12 cellular contexts compared by ENCODE assay signal in genomic region chr9:77180056-77180455, GRCh38. TPM values are rescaled to one million over a fixed set of nuclear protein-coding genes. Genes with fewer than 3 reads are reported as not detected.
A peak's percentile ranks its signal among the peaks of the same experiment; 100 is the strongest.
DNase-seq lines count a peak whose midpoint lies in the region; ATAC-seq, FAIRE-seq and TF ChIP-seq lines count a peak whose summit lies in the region.
"Had no signal": no experiment of that assay in that cellular context is flagged by ENCODE, and none has a peak within 500 bp of the region (broad histone marks: within the 10 kb centered on the region; RNA-seq: fewer than 3 reads in every experiment).

No MANE protein-coding gene starts in this region.

- H3K27me3 Mint-ChIP-seq in T-cell (no peaks in the 10 kb centered on the region), glutamatergic neuron (ENCODE audit: unreplicated experiment) (peaks cover 6% of the 10 kb centered on the region)

- TF ChIP-seq EP300 in tibial nerve (IDR thresholded peaks at IDR 0.05): no peak

- H4K20me1 ChIP-seq in BLaER1: peaks cover 48% of the 10 kb centered on the region

- H3K9ac ChIP-seq in BLaER1: no peak overlapping the region

- H3K4me1 Mint-ChIP-seq in T-cell (peaks cover 41 to 43% (median 43%) of the 10 kb centered on the region in 3 donors), glutamatergic neuron (ENCODE audit: low read depth, unreplicated experiment) (peaks cover 11% of the 10 kb centered on the region)

- H3K36me3 Mint-ChIP-seq in T-cell (peaks cover 3% of the 10 kb centered on the region), glutamatergic neuron (ENCODE audit: unreplicated experiment) (no peaks in the 10 kb centered on the region)

- no peak for FAIRE-seq in frontal cortex (lab: Jason Lieb, UNC)

- TF ChIP-seq CTCF in glutamatergic neuron (IDR thresholded peaks at IDR 0.05; ENCODE audit: partially characterized antibody, unreplicated experiment): no peak
- no peak for TF ChIP-seq CTCF in tibial nerve (IDR thresholded peaks at IDR 0.05)

- H3K27ac ChIP-seq in BLaER1 (no peak overlapping the region), tibial nerve (no peak overlapping the region)
- H3K27ac ChIP-seq: esophagus squamous epithelium, right atrium auricular region had no signal

- H3K9me3 Mint-ChIP-seq in T-cell (no peaks in the 10 kb centered on the region), glutamatergic neuron (ENCODE audit: unreplicated experiment) (peaks cover 7% of the 10 kb centered on the region)

- no peak for TF ChIP-seq POLR2A in tibial nerve (IDR thresholded peaks at IDR 0.05)

- intact Hi-C loops in Right ventricle myocardium superior (cut with DNase I): no loop called here

- H3K4me3 ChIP-seq in BLaER1: peak overlapping the region; percentile 91; the same call in 1 of the 2 replicates
- no peak overlapping the region for H3K4me3 ChIP-seq in tibial nerve
- H3K4me3 ChIP-seq: right atrium auricular region had no signal

- ATAC-seq in T-cell (replicated peaks in 1 of 4) (no peak), GM21515 (IDR thresholded peaks at IDR 0.05; ENCODE audit: unreplicated experiment) (no peak), Right ventricle myocardium superior (ENCODE audit: poor library complexity) (no peak)

- CTCF ChIA-PET in T-cell (lab: Charles Lee): no interaction called here

- POLR2A ChIA-PET in T-cell (lab: Charles Lee): no interaction called here

- H3K36me3 ChIP-seq in BLaER1 (peaks cover 9% of the 10 kb centered on the region; the same call in 1 of the 2 replicates), tibial nerve (no peaks in the 10 kb centered on the region)
- H3K36me3 ChIP-seq: esophagus squamous epithelium, right atrium auricular region had no signal

- H3K4me1 ChIP-seq in BLaER1 (peaks cover 43% of the 10 kb centered on the region), tibial nerve (peaks cover 0 to 22% (median 4%) of the 10 kb centered on the region in 4 donors)

- H3K9me3 ChIP-seq in BLaER1: peaks cover 10% of the 10 kb centered on the region; the same call in 1 of the 2 replicates
- H3K9me3 ChIP-seq in tibial nerve: no peaks in the 10 kb centered on the region
- H3K9me3 ChIP-seq: esophagus squamous epithelium, right atrium auricular region had no signal

- H3K27ac Mint-ChIP-seq in T-cell: peak overlapping the region; percentile 23 to 65
- no peak overlapping the region for H3K27ac Mint-ChIP-seq in glutamatergic neuron (ENCODE audit: unreplicated experiment)

- H3K27me3 ChIP-seq in BLaER1: no peaks in the 10 kb centered on the region
- no peaks in the 10 kb centered on the region for H3K27me3 ChIP-seq in tibial nerve
- H3K27me3 ChIP-seq: esophagus squamous epithelium, right atrium auricular region had no signal

- peak; percentile 9 for DNase-seq in EH (ENCODE audit: low read depth)
- DNase-seq in T-cell: no peak
- DNase-seq in glutamatergic neuron: no peak
- DNase-seq in frontal cortex (ENCODE audit: low spot score in 2 of 2): no peak
- DNase-seq in Right ventricle myocardium superior: no peak
- DNase-seq in tibial nerve (ENCODE audit: low spot score in 2 of 2): no peak
- DNase-seq: COR-L47, esophagus squamous epithelium, NCI-H524 had no signal

- H3K4me2 ChIP-seq in BLaER1: peak overlapping the region; percentile 93

- H3K4me3 Mint-ChIP-seq in T-cell (peak overlapping the region; percentile 95 to 97 (median 97)), glutamatergic neuron (ENCODE audit: unreplicated experiment) (peak overlapping the region; percentile 91)

RNA-seq across cellular contexts. Expression of gene VPS13A, which starts 2.7 kb away (rescaled TPM):
- 10 to 100 TPM; 32.1 to 49.3 (median 36.5) TPM for total RNA-seq in T-cell
- total RNA-seq in glutamatergic neuron (ENCODE audit: unreplicated experiment): 43.2 TPM
- total RNA-seq in frontal cortex: 28.5 TPM
- total RNA-seq in Right ventricle myocardium superior: 35.0 TPM
- 10 to 100 TPM; 24.6 to 31.0 (median 27.6) TPM for total RNA-seq in tibial nerve
